In the genomic region with DNA sequence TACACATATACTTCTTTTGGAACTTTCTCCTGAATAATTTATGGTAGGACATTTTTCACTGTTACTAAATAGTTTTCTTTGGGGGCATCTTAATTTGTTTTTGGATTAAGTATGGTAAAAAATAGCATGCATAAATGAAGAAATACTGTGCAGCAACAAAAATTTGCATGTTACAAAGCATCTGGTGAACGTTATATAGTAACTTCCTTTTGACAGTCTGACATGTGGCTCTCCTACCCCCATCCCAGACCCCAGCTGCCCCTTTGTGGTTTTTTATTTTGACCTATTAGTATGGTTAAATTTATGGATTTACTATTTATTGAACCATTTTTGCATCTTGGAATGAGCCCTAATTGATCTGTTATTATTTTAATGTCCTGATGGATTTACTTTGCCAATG, we compare ENCODE assay signal across 21 cellular contexts.
"Had no signal": no experiment of that assay in that cellular context is flagged by ENCODE, and none has a peak within 500 bp of the region (broad histone marks: within the 10 kb centered on the region; RNA-seq: fewer than 3 reads in every experiment).

No MANE protein-coding gene starts in this region.

- H3K27ac Mint-ChIP-seq: activated CD4-positive, alpha-beta memory T cell treated with anti-CD3 and anti-CD28 coated beads for 36 hours; activated naive CD4-positive, alpha-beta T cell treated with anti-CD3 and anti-CD28 coated beads, Interleukin-2, amount 10 ng/mL, durations not matched to agents 7 days and 5 days had no signal

- H3K36me3 Mint-ChIP-seq: activated CD4-positive, alpha-beta memory T cell treated with anti-CD3 and anti-CD28 coated beads for 36 hours; natural killer cell treated with Interleukin-12 subunit alpha and Interleukin-12 subunit beta and Interleukin-15 and Interleukin-18, amount 100 ng/mL, for 72 hours had no signal

- ATAC-seq: gastroesophageal sphincter; heart right ventricle; left cardiac atrium; natural killer cell treated with Interleukin-12 subunit alpha and Interleukin-12 subunit beta and Interleukin-15 and Interleukin-18, amount 100 ng/mL, for 72 hours had no signal

- H3K4me3 ChIP-seq: gastroesophageal sphincter, heart right ventricle, ovary, prostate gland, spleen, upper lobe of left lung had no signal

- H3K27ac ChIP-seq: epithelial cell of prostate, gastroesophageal sphincter, heart right ventricle, neutrophil, ovary, prostate gland, spleen, upper lobe of left lung had no signal

- H3K9me3 Mint-ChIP-seq: activated CD4-positive, alpha-beta memory T cell treated with anti-CD3 and anti-CD28 coated beads for 36 hours; activated naive CD4-positive, alpha-beta T cell treated with anti-CD3 and anti-CD28 coated beads, Interleukin-2, amount 10 ng/mL, durations not matched to agents 7 days and 5 days; natural killer cell treated with Interleukin-12 subunit alpha and Interleukin-12 subunit beta and Interleukin-15 and Interleukin-18, amount 100 ng/mL, for 72 hours had no signal

- H3K9me3 ChIP-seq: gastroesophageal sphincter, heart right ventricle, neutrophil, ovary, prostate gland, spleen, upper lobe of left lung had no signal

- DNase-seq: activated CD4-positive, alpha-beta memory T cell treated with anti-CD3 and anti-CD28 coated beads for 36 hours; activated CD4-positive, alpha-beta T cell treated with anti-CD3 and anti-CD28 coated beads for 4 hours; activated CD4-positive, CD25-positive, alpha-beta regulatory T cell; activated naive CD4-positive, alpha-beta T cell treated with anti-CD3 and anti-CD28 coated beads, Interleukin-2, amount 10 ng/mL, durations not matched to agents 7 days and 5 days; activated T-cell treated with anti-CD3 and anti-CD28 coated beads, Interleukin-2, amount 50 U/mL, for 48 hours; amygdala; cortex of kidney; heart right ventricle; islet precursor cell; left cardiac atrium; midbrain; ovary; spleen; stimulated activated CD4-positive, alpha-beta T cell treated with anti-CD3 and anti-CD28 coated beads, Interleukin-4, amount 100 ng/mL, for 1 hour; stimulated activated naive CD4-positive, alpha-beta T cell treated with Interleukin-2 at 50 U/mL for 16 hours; upper lobe of left lung had no signal

- H3K27me3 ChIP-seq: gastroesophageal sphincter, heart right ventricle, neutrophil, ovary, spleen, upper lobe of left lung had no signal

- H3K4me3 Mint-ChIP-seq: activated CD4-positive, alpha-beta memory T cell treated with anti-CD3 and anti-CD28 coated beads for 36 hours; activated naive CD4-positive, alpha-beta T cell treated with anti-CD3 and anti-CD28 coated beads, Interleukin-2, amount 10 ng/mL, durations not matched to agents 7 days and 5 days; natural killer cell treated with Interleukin-12 subunit alpha and Interleukin-12 subunit beta and Interleukin-15 and Interleukin-18, amount 100 ng/mL, for 72 hours had no signal

- H3K36me3 ChIP-seq: gastroesophageal sphincter, heart right ventricle, neutrophil, ovary, prostate gland, spleen, upper lobe of left lung had no signal

- H3K4me1 ChIP-seq: prostate gland had no signal

- H3K27me3 Mint-ChIP-seq: activated CD4-positive, alpha-beta memory T cell treated with anti-CD3 and anti-CD28 coated beads for 36 hours; natural killer cell treated with Interleukin-12 subunit alpha and Interleukin-12 subunit beta and Interleukin-15 and Interleukin-18, amount 100 ng/mL, for 72 hours had no signal
